Comparison of ENCODE assay signal across 15 cellular contexts in the genomic region with DNA sequence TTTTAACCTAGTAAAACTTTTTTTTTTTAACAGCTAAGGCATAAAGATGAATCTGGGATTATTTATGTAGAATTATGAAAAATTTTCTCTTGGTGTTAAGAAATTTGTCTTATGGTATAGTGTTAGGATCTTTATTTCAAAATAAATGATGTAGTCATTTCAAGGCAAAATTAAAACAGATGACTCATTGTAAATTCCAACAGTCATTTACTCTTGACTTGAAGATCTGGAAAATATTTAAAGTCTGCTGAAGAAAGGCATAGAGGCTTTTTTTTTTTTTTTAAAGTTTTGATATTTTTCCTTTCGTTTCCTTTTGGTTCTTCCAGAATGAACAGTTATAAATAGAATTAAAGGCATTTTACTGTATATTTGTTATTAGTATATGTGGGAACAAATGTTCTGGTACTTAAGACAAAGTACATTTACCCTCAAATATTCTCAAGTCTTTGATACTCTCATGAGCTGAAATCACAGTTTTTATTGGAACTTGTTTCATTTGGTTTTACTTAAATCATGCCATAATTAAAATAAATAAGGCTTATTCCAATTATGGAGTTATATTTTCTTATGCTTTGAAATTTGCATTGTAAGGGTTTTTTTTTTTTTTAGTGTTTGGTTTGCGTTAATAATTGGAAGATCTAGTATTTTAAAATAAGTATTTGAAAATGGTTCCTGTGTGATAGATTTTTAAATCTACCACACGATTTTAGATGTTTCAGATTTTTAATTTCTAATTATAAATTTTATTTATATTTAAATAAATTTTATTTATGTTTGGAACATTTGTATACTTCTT. TPM values are rescaled to one million over a fixed set of nuclear protein-coding genes. Genes with fewer than 3 reads are reported as not detected.
DNase-seq lines count a peak whose midpoint lies in the region; ATAC-seq and TF ChIP-seq lines count a peak whose summit lies in the region.
"Had no signal": no experiment of that assay in that cellular context is flagged by ENCODE, and none has a peak within 500 bp of the region (broad histone marks: within the 10 kb centered on the region; RNA-seq: fewer than 3 reads in every experiment).

No MANE protein-coding gene starts in this region.

- no peak for TF ChIP-seq CTCF in SK-N-SH (IDR thresholded peaks at IDR 0.05)
- TF ChIP-seq CTCF in esophagus muscularis mucosa (IDR thresholded peaks at IDR 0.05), result no peak

- H2AFZ ChIP-seq in SK-N-SH (ENCODE audit: low read depth), result no peak overlapping the region

- peaks cover 9 to 20% of the 10 kb centered on the region in 2 experiments; a peak in 3 of 4 replicates for H3K4me1 ChIP-seq in SK-N-SH (ENCODE audit: control insufficient read depth in 1 of 2, insufficient read depth in 2 of 2, low read depth in 1 of 2, low read length in 1 of 2)
- peaks cover 0 to 20% (median 15%) of the 10 kb centered on the region in 4 donors for H3K4me1 ChIP-seq in esophagus muscularis mucosa
- H3K4me1 ChIP-seq in skeletal muscle satellite cell (ENCODE audit: control insufficient read depth, insufficient read depth, low read length), result peaks cover 17% of the 10 kb centered on the region

- in situ Hi-C loops in G401 (cut with HindIII; ENCODE audit: low sequenced_read_pairs), result no loop called here

- H3K36me3 Mint-ChIP-seq in activated T-cell treated with anti-CD3 and anti-CD28 coated beads, Interleukin-2, amount 50 U/mL, for 72 hours (ENCODE audit: insufficient read depth in 2 of 2), result peaks cover 3 to 38% of the 10 kb centered on the region in 2 donors

- H3K27ac ChIP-seq in SK-N-SH (ENCODE audit: low read depth in 2 of 2, low read length in 1 of 2) (peak overlapping the region; percentile 64 to 87; a peak in 3 of 4 replicates), esophagus muscularis mucosa (replicated peaks in 1 of 4) (peak overlapping the region; percentile 15 to 46 (median 34))

- peak overlapping the region; percentile 37; the same call in 1 of the 2 replicates for H3K9ac ChIP-seq in SK-N-SH
- H3K9ac ChIP-seq in skeletal muscle satellite cell (ENCODE audit: low read depth, low read length), result peak overlapping the region; percentile 33

- CTCF ChIA-PET in SK-N-SH (lab: Yijun Ruan, JAX), result no interaction called here

- peaks cover 55% of the 10 kb centered on the region for H3K4me1 Mint-ChIP-seq in activated T-cell treated with anti-CD3 and anti-CD28 coated beads, Interleukin-2, amount 50 U/mL, for 72 hours (ENCODE audit: low read depth)

- WGBS in SK-N-SH (ENCODE audit: low lambda C conversion rate), result 43% methylated on average over 3 of the region's 3 CpGs
- 34% methylated on average over 3 of the region's 3 CpGs for WGBS in esophagus muscularis mucosa

- peaks cover 51% of the 10 kb centered on the region for H3F3A ChIP-seq in SK-N-SH (replicated peaks; ENCODE audit: insufficient read depth)

- no peaks in the 10 kb centered on the region for H3K9me2 ChIP-seq in SK-N-SH

- H3K36me3 ChIP-seq in SK-N-SH (replicated peaks in 1 of 2; ENCODE audit: control insufficient read depth in 1 of 2, insufficient read depth in 2 of 2, low read length in 1 of 2), result peaks cover 63 to 74% of the 10 kb centered on the region in 2 experiments
- H3K36me3 ChIP-seq in esophagus muscularis mucosa, result peaks cover 0 to 34% (median 6%) of the 10 kb centered on the region in 4 donors
- H3K36me3 ChIP-seq in skeletal muscle satellite cell (ENCODE audit: insufficient read depth, low read length), result peaks cover 63% of the 10 kb centered on the region

- no peaks in the 10 kb centered on the region for H3K9me3 ChIP-seq in SK-N-SH
- H3K9me3 ChIP-seq in esophagus muscularis mucosa, result no peaks in the 10 kb centered on the region
- H3K9me3 ChIP-seq in skeletal muscle satellite cell (replicated peaks; ENCODE audit: low read length), result no peaks in the 10 kb centered on the region

- no peak for ATAC-seq in activated T-cell treated with anti-CD3 and anti-CD28 coated beads, Interleukin-2, amount 50 U/mL, for 72 hours (replicated peaks in 1 of 2)
- ATAC-seq in GM18870 (IDR thresholded peaks at IDR 0.05; ENCODE audit: unreplicated experiment), result no peak
- ATAC-seq in GM21528 (IDR thresholded peaks at IDR 0.05; ENCODE audit: low FRiP score, unreplicated experiment), result no peak

- H3K27ac Mint-ChIP-seq in activated T-cell treated with anti-CD3 and anti-CD28 coated beads, Interleukin-2, amount 50 U/mL, for 72 hours, result peak overlapping the region; percentile 63

- H3K4me2 ChIP-seq in SK-N-SH, result peak overlapping the region; percentile 64; the same call in 1 of the 2 replicates
- peak overlapping the region; percentile 20 for H3K4me2 ChIP-seq in skeletal muscle satellite cell (ENCODE audit: low read length)

- TF ChIP-seq EP300 in SK-N-SH (IDR thresholded peaks at IDR 0.05; ENCODE audit: borderline replicate concordance in 1 of 2, low read depth in 1 of 2, low read length in 1 of 2) (peak in 1 of 2 experiments; percentile 18; a peak in 1 of 4 replicates), esophagus muscularis mucosa (IDR thresholded peaks at IDR 0.05) (no peak)

- intact Hi-C loops in esophagus muscularis mucosa (cut with DNase I), result no loop called here

- H3K79me2 ChIP-seq in SK-N-SH (ENCODE audit: insufficient read depth), result peaks cover 70% of the 10 kb centered on the region

- POLR2A ChIA-PET in SK-N-SH (lab: Yijun Ruan, JAX), result no interaction called here

- TF ChIP-seq RAD21 in SK-N-SH (IDR thresholded peaks at IDR 0.05; ENCODE audit: low read length), result no peak

- no peaks in the 10 kb centered on the region for H3K9me3 Mint-ChIP-seq in activated T-cell treated with anti-CD3 and anti-CD28 coated beads, Interleukin-2, amount 50 U/mL, for 72 hours
- H3K9me3 Mint-ChIP-seq: activated T-cell treated with anti-CD3 and anti-CD28 coated beads, Interleukin-2, amount 50 U/mL, for 4 hours had no signal

- TF ChIP-seq POLR2A in esophagus muscularis mucosa (IDR thresholded peaks at IDR 0.05; ENCODE audit: low read depth), result no peak

- no peaks in the 10 kb centered on the region for H3K27me3 Mint-ChIP-seq in activated T-cell treated with anti-CD3 and anti-CD28 coated beads, Interleukin-2, amount 50 U/mL, for 72 hours (ENCODE audit: low read depth)

- H3K4me3 Mint-ChIP-seq in activated T-cell treated with anti-CD3 and anti-CD28 coated beads, Interleukin-2, amount 50 U/mL, for 72 hours, result peak overlapping the region in 1 of 2 donors; percentile 32
- H3K4me3 Mint-ChIP-seq: activated T-cell treated with anti-CD3 and anti-CD28 coated beads, Interleukin-2, amount 50 U/mL, for 4 hours had no signal

- DNase-seq in activated T-cell treated with anti-CD3 and anti-CD28 coated beads, Interleukin-2, amount 50 U/mL, for 72 hours, result no peak
- DNase-seq in activated T-cell treated with anti-CD3 and anti-CD28 coated beads, Interleukin-2, amount 50 U/mL, for 48 hours, result no peak
- DNase-seq in SK-N-SH (no peak), esophagus muscularis mucosa (ENCODE audit: extremely low spot score) (no peak), G401 (ENCODE audit: low spot score) (no peak)
- DNase-seq: activated CD4-positive, CD25-positive, alpha-beta regulatory T cell; activated T-cell treated with anti-CD3 and anti-CD28 coated beads, Interleukin-2, amount 50 U/mL, for 4 hours; central memory CD4-positive, alpha-beta T cell; erythroblast; mesendoderm; NCI-H1417; NCI-H69 had no signal

- no peak overlapping the region for H3K4me3 ChIP-seq in SK-N-SH (ENCODE audit: low read depth in 2 of 2, low read length in 1 of 2)
- H3K4me3 ChIP-seq in esophagus muscularis mucosa, result no peak overlapping the region
- no peak overlapping the region for H3K4me3 ChIP-seq in skeletal muscle satellite cell (ENCODE audit: low read length)

- no peaks in the 10 kb centered on the region for H4K20me1 ChIP-seq in SK-N-SH (ENCODE audit: insufficient read depth)

- H3K27me3 ChIP-seq in SK-N-SH (ENCODE audit: insufficient read depth) (no peaks in the 10 kb centered on the region), esophagus muscularis mucosa (no peaks in the 10 kb centered on the region), skeletal muscle satellite cell (ENCODE audit: control insufficient read depth, insufficient read depth, low read length) (no peaks in the 10 kb centered on the region)

TF ChIP-seq in SK-N-SH, 30 proteins besides CTCF, POLR2A, EP300 and RAD21:
- no peak for TF ChIP-seq GATA2 (CRISPR knock-in tag; IDR thresholded peaks at IDR 0.05)
- TF ChIP-seq TAF1 (IDR thresholded peaks at IDR 0.05; ENCODE audit: borderline replicate concordance, low read depth, low read length), result no peak
- peak; percentile 39; the same call in 1 of the 2 replicates for TF ChIP-seq TCF12 (IDR thresholded peaks at IDR 0.05)
- TF ChIP-seq FOSL2 (IDR thresholded peaks at IDR 0.05; ENCODE audit: borderline replicate concordance, low read depth), result peak; percentile 74; the same call in 1 of the 2 replicates
- TF ChIP-seq MEF2A (IDR thresholded peaks at IDR 0.05; ENCODE audit: borderline replicate concordance, low read depth), result no peak
- TF ChIP-seq, protein P1, sequence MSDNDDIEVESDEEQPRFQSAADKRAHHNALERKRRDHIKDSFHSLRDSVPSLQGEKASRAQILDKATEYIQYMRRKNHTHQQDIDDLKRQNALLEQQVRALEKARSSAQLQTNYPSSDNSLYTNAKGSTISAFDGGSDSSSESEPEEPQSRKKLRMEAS (IDR thresholded peaks at IDR 0.05; ENCODE audit: low read depth), result no peak
- TF ChIP-seq EZH2phosphoT487 (IDR thresholded peaks at IDR 0.05; ENCODE audit: borderline replicate concordance, low read depth), result no peak
- no peak for TF ChIP-seq RXRA (IDR thresholded peaks at IDR 0.05; ENCODE audit: borderline replicate concordance, low read depth)
- peak; percentile 62 for TF ChIP-seq JUND (IDR thresholded peaks at IDR 0.05)
- TF ChIP-seq, protein P2, sequence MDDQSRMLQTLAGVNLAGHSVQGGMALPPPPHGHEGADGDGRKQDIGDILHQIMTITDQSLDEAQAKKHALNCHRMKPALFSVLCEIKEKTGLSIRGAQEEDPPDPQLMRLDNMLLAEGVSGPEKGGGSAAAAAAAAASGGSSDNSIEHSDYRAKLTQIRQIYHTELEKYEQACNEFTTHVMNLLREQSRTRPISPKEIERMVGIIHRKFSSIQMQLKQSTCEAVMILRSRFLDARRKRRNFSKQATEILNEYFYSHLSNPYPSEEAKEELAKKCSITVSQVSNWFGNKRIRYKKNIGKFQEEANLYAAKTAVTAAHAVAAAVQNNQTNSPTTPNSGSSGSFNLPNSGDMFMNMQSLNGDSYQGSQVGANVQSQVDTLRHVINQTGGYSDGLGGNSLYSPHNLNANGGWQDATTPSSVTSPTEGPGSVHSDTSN (IDR thresholded peaks at IDR 0.05), result peak; percentile 26; the same call in 1 of the 2 replicates
- no peak for TF ChIP-seq MXI1 (IDR thresholded peaks at IDR 0.05; ENCODE audit: low read depth, low read length)
TF ChIP-seq in SK-N-SH: peak in this region for 4.

RNA-seq across cellular contexts. Expression of a gene that starts 29.9 kb away (rescaled TPM):
- 100 to 1,000 TPM; 269 to 288 TPM for total RNA-seq in activated T-cell treated with anti-CD3 and anti-CD28 coated beads, Interleukin-2, amount 50 U/mL, for 72 hours
- polyA plus RNA-seq in SK-N-SH (2012; rRNA removed), result 37.2 and 58.5 TPM in 2 replicates
- polyA plus RNA-seq in SK-N-SH (2012; cell fraction: cytosol; rRNA removed), result 42.9 and 63.8 TPM in 2 replicates
- polyA plus RNA-seq in SK-N-SH (2012; cell fraction: nucleus; rRNA removed), result 69.8 and 184 TPM in 2 replicates
- total RNA-seq in esophagus muscularis mucosa, result 100 to 1,000 TPM in 1 of 4 donors, 10 to 100 TPM in 3; 93.6 to 125 (median 94.0) TPM
- 112 and 116 TPM in 2 replicates for total RNA-seq in skeletal muscle satellite cell (2012; rRNA removed)
- total RNA-seq in G401 (2014; rRNA removed; shearing (Covaris generic)), result 33.1 and 36.6 TPM in 2 replicates
